Comparison of ENCODE assay signal across 8 cellular contexts in genomic region chr3:18237251-18238005, GRCh38.
A peak's percentile ranks its signal among the peaks of the same experiment; 100 is the strongest.
DNase-seq lines count a peak whose midpoint lies in the region; ATAC-seq, FAIRE-seq and TF ChIP-seq lines count a peak whose summit lies in the region.

No MANE protein-coding gene starts in this region.

- H3K27me3 Mint-ChIP-seq in WTC11 (ENCODE audit: low read depth): no peaks in the 10 kb centered on the region; the same call in 1 of the 2 replicates

- no peak for FAIRE-seq in HTR-8/SVneo (lab: Jason Lieb, UNC)

- H3K36me3 Mint-ChIP-seq in WTC11: no peaks in the 10 kb centered on the region

- peak; percentile 68 for DNase-seq in NCI-H1105 (lab: John Stamatoyannopoulos, UW)
- DNase-seq in fibroblast of gingiva (ENCODE audit: low read depth): peak; percentile 10
- DNase-seq in SIG-M5 treated with dmso at 0.1 percent for 504 hours (lab: John Stamatoyannopoulos, UW; ENCODE audit: unreplicated experiment): no peak
- no peak for DNase-seq in HTR-8/SVneo (ENCODE audit: insufficient read length, low spot score)
- DNase-seq in WTC11 (ENCODE audit: low spot score): no peak
- no peak for DNase-seq in DMS79 (lab: John Stamatoyannopoulos, UW)

- CTCF ChIA-PET in WTC11 (lab: Charles Lee): no interaction called here

- no peak overlapping the region for H3K4me3 Mint-ChIP-seq in WTC11

- no peak for TF ChIP-seq CTCF in WTC11 (IDR thresholded peaks at IDR 0.05)

- ATAC-seq in GM18519 (IDR thresholded peaks at IDR 0.05; ENCODE audit: low FRiP score, unreplicated experiment): peak; percentile 94
- ATAC-seq in GM21786 (IDR thresholded peaks at IDR 0.05; ENCODE audit: unreplicated experiment): peak; percentile 83
- ATAC-seq in WTC11: no peak

- no peaks in the 10 kb centered on the region for H3K9me3 Mint-ChIP-seq in WTC11

- peaks cover 54% of the 10 kb centered on the region for H3K4me1 Mint-ChIP-seq in WTC11

- no peak overlapping the region for H3K27ac Mint-ChIP-seq in WTC11

- POLR2A ChIA-PET in WTC11 (lab: Charles Lee): no interaction called here

TF ChIP-seq in WTC11, 78 proteins besides CTCF, POLR2A, EP300 and RAD21:
- TF ChIP-seq ATF1 (CRISPR knock-in tag; IDR thresholded peaks at IDR 0.05) (no peak), ZNF317 (CRISPR knock-in tag; IDR thresholded peaks at IDR 0.05; ENCODE audit: borderline replicate concordance, low read depth) (no peak), CREM (CRISPR knock-in tag; IDR thresholded peaks at IDR 0.05) (no peak), AFF4 (CRISPR knock-in tag; IDR thresholded peaks at IDR 0.05; ENCODE audit: borderline replicate concordance) (no peak), ESRRA (CRISPR knock-in tag; IDR thresholded peaks at IDR 0.05; ENCODE audit: borderline replicate concordance) (no peak), ZNF232 (CRISPR knock-in tag; IDR thresholded peaks at IDR 0.05) (no peak), GABPB1 (CRISPR knock-in tag; IDR thresholded peaks at IDR 0.05) (no peak), ATF3 (CRISPR knock-in tag; conservative IDR thresholded peaks at IDR 0.05) (no peak), ZNF671 (CRISPR knock-in tag; IDR thresholded peaks at IDR 0.05) (no peak), ELF4 (CRISPR knock-in tag; IDR thresholded peaks at IDR 0.05; ENCODE audit: low read depth) (no peak), FOXJ3 (CRISPR knock-in tag; IDR thresholded peaks at IDR 0.05; ENCODE audit: borderline replicate concordance) (no peak), ATF6 (CRISPR knock-in tag; IDR thresholded peaks at IDR 0.05) (no peak), ARID4B (CRISPR knock-in tag; IDR thresholded peaks at IDR 0.05; ENCODE audit: borderline replicate concordance) (no peak), ATF2 (CRISPR knock-in tag; IDR thresholded peaks at IDR 0.05; ENCODE audit: borderline replicate concordance, low read depth) (no peak)
TF ChIP-seq in WTC11: peak in this region for 0.

Comparison
In these comparisons a context has a peak if more than half of its experiments do, and no peak if none do; other contexts are left out.
1. DNase-seq: peak in NCI-H1105 (single experiment) and fibroblast of gingiva (single experiment); none in SIG-M5 treated with dmso at 0.1 percent for 504 hours (single experiment), HTR-8/SVneo (single experiment), WTC11 (single experiment) and DMS79 (single experiment).